ENCODE assay signal across 25 cellular contexts in genomic region chr3:30982676-30983075, GRCh38.
"Had no signal": no experiment of that assay in that cellular context is flagged by ENCODE, and none has a peak within 500 bp of the region (broad histone marks: within the 10 kb centered on the region; RNA-seq: fewer than 3 reads in every experiment).

No MANE protein-coding gene starts in this region.

- H3K36me3 ChIP-seq: adrenal gland had no signal

- H3K27me3 Mint-ChIP-seq: activated naive CD8-positive, alpha-beta T cell treated with anti-CD3 and anti-CD28 coated beads, Interleukin-2, amount 50 U/mL, for 24 hours; activated T-helper 17 cell treated with anti-CD3 and anti-CD28 coated beads, Interleukin-2, amount 50 U/mL, for 72 hours had no signal

- H3K27ac Mint-ChIP-seq: activated CD4-positive, alpha-beta T cell treated with anti-CD3 and anti-CD28 coated beads, Interleukin-2, amount 10 ng/mL, durations not matched to agents 7 days and 5 days; activated CD8-positive, alpha-beta T cell treated with anti-CD3 and anti-CD28 coated beads for 36 hours; activated naive CD8-positive, alpha-beta T cell treated with anti-CD3 and anti-CD28 coated beads for 36 hours; activated naive CD8-positive, alpha-beta T cell treated with anti-CD3 and anti-CD28 coated beads, Interleukin-2, amount 50 U/mL, for 24 hours; activated T-helper 17 cell treated with anti-CD3 and anti-CD28 coated beads, Interleukin-2, amount 50 U/mL, for 72 hours had no signal

- H3K9me3 ChIP-seq: adrenal gland, body of pancreas had no signal

- H3K4me3 Mint-ChIP-seq: activated CD4-positive, alpha-beta T cell treated with anti-CD3 and anti-CD28 coated beads, Interleukin-2, amount 10 ng/mL, durations not matched to agents 7 days and 5 days; activated CD8-positive, alpha-beta T cell treated with anti-CD3 and anti-CD28 coated beads for 36 hours; activated naive CD8-positive, alpha-beta T cell treated with anti-CD3 and anti-CD28 coated beads for 36 hours; activated naive CD8-positive, alpha-beta T cell treated with anti-CD3 and anti-CD28 coated beads, Interleukin-2, amount 50 U/mL, for 24 hours; activated T-cell treated with anti-CD3 and anti-CD28 coated beads, Interleukin-2, amount 50 U/mL, for 4 hours; activated T-helper 17 cell treated with anti-CD3 and anti-CD28 coated beads, Interleukin-2, amount 50 U/mL, for 72 hours had no signal

- H3K27me3 ChIP-seq: adrenal gland, body of pancreas had no signal

- H3K36me3 Mint-ChIP-seq: activated naive CD8-positive, alpha-beta T cell treated with anti-CD3 and anti-CD28 coated beads for 36 hours had no signal

- H3K4me1 Mint-ChIP-seq: activated naive CD8-positive, alpha-beta T cell treated with anti-CD3 and anti-CD28 coated beads for 36 hours; activated naive CD8-positive, alpha-beta T cell treated with anti-CD3 and anti-CD28 coated beads, Interleukin-2, amount 50 U/mL, for 24 hours; activated T-helper 17 cell treated with anti-CD3 and anti-CD28 coated beads, Interleukin-2, amount 50 U/mL, for 72 hours had no signal

- H3K27ac ChIP-seq: adrenal gland, body of pancreas had no signal

- H3K9me3 Mint-ChIP-seq: activated CD4-positive, alpha-beta T cell treated with anti-CD3 and anti-CD28 coated beads, Interleukin-2, amount 10 ng/mL, durations not matched to agents 7 days and 5 days; activated CD8-positive, alpha-beta T cell treated with anti-CD3 and anti-CD28 coated beads for 36 hours; activated naive CD8-positive, alpha-beta T cell treated with anti-CD3 and anti-CD28 coated beads for 36 hours; activated naive CD8-positive, alpha-beta T cell treated with anti-CD3 and anti-CD28 coated beads, Interleukin-2, amount 50 U/mL, for 24 hours; activated T-cell treated with anti-CD3 and anti-CD28 coated beads, Interleukin-2, amount 50 U/mL, for 4 hours; activated T-helper 17 cell treated with anti-CD3 and anti-CD28 coated beads, Interleukin-2, amount 50 U/mL, for 72 hours had no signal

- DNase-seq: activated CD4-positive, alpha-beta T cell treated with anti-CD3 and anti-CD28 coated beads for 1 hour; activated CD4-positive, alpha-beta T cell treated with anti-CD3 and anti-CD28 coated beads for 4 hours; activated CD4-positive, alpha-beta T cell treated with anti-CD3 and anti-CD28 coated beads, Interleukin-2, amount 10 ng/mL, durations not matched to agents 7 days and 5 days; activated CD4-positive, alpha-beta T cell treated with anti-CD3 and anti-CD28 coated beads, Interleukin-2, amount 50 U/mL, for 48 hours; activated CD8-positive, alpha-beta memory T cell treated with anti-CD3 and anti-CD28 coated beads for 24 hours; activated CD8-positive, alpha-beta T cell treated with anti-CD3 and anti-CD28 coated beads for 36 hours; activated effector memory CD4-positive, alpha-beta T cell treated with Interleukin-2 at 50 U/mL for 16 hours; activated gamma-delta T cell treated with Interleukin-2 at 50 U/mL for 16 hours; activated naive CD4-positive, alpha-beta T cell treated with anti-CD3 and anti-CD28 coated beads, Interleukin-2, amount 50 U/mL, for 16 hours; activated naive CD4-positive, alpha-beta T cell treated with Interleukin-2 at 50 U/mL for 16 hours; activated naive CD8-positive, alpha-beta T cell treated with anti-CD3 and anti-CD28 coated beads for 36 hours; activated naive CD8-positive, alpha-beta T cell treated with anti-CD3 and anti-CD28 coated beads, Interleukin-2, amount 50 U/mL, for 24 hours; activated T-cell treated with anti-CD3 and anti-CD28 coated beads, Interleukin-2, amount 50 U/mL, for 4 hours; adrenal gland; amygdala; aorta; body of pancreas; caudate nucleus; cortex of kidney; effector CD8-positive, alpha-beta T cell; foreskin fibroblast; head of caudate nucleus; T-helper 2 cell had no signal

- ATAC-seq: activated CD8-positive, alpha-beta T cell treated with anti-CD3 and anti-CD28 coated beads for 36 hours; activated naive CD8-positive, alpha-beta T cell treated with anti-CD3 and anti-CD28 coated beads, Interleukin-2, amount 50 U/mL, for 24 hours; activated T-cell treated with anti-CD3 and anti-CD28 coated beads, Interleukin-2, amount 50 U/mL, for 4 hours; activated T-helper 17 cell treated with anti-CD3 and anti-CD28 coated beads, Interleukin-2, amount 50 U/mL, for 72 hours; body of pancreas; esophagus mucosa had no signal

- H3K4me3 ChIP-seq: adrenal gland, body of pancreas had no signal
